ENCODE assay signal across 21 cellular contexts in the genomic region with DNA sequence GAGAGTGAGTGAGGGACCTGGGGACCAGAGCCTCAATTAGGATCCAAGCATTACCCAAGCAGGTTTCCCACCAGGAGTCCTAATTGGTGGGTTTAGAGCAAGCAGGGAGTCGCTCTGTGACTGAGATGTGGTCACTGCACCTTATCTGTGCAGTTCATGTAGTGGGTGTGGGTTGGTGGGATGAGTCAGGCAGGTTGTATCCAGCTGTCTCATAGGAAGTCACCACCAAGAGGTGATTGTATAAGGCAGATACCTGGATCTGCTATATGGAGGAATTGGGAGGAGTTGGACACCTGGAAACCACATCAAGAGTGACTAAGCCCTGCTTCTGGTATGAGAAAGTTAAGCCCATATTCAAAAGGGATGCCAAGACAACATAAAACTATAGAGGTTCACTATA.
DNase-seq lines count a peak whose midpoint lies in the region; ATAC-seq, FAIRE-seq and TF ChIP-seq lines count a peak whose summit lies in the region.
"Had no signal": no experiment of that assay in that cellular context is flagged by ENCODE, and none has a peak within 500 bp of the region (broad histone marks: within the 10 kb centered on the region; RNA-seq: fewer than 3 reads in every experiment).

No MANE protein-coding gene starts in this region.

- no peaks in the 10 kb centered on the region for H4K20me1 ChIP-seq in smooth muscle cell (ENCODE audit: low read depth)
- H4K20me1 ChIP-seq: BLaER1 treated with 17β-estradiol and CSF1 and Interleukin-3, amounts not matched to agents 10 nM and 100 nM had no signal

- peak overlapping the region; percentile 65 for H3K4me2 ChIP-seq in smooth muscle cell
- H3K4me2 ChIP-seq: BLaER1 treated with 17β-estradiol and CSF1 and Interleukin-3, amounts not matched to agents 10 nM and 100 nM; PC-9 had no signal

- TF ChIP-seq EP300 in esophagus muscularis mucosa (IDR thresholded peaks at IDR 0.05): no peak

- ATAC-seq in RWPE2 (ENCODE audit: low read depth) (peak; percentile 99), esophagus mucosa (peak; percentile 47), HG02759 (IDR thresholded peaks at IDR 0.05; ENCODE audit: unreplicated experiment) (no peak), pancreas (no peak), HG03135 (IDR thresholded peaks at IDR 0.05; ENCODE audit: unreplicated experiment) (no peak)
- ATAC-seq: GM12878 had no signal

- DNase-seq in DMS53 treated with DMSO at 0.1 percent for 48 hours (lab: John Stamatoyannopoulos, UW; ENCODE audit: unreplicated experiment) (peak; percentile 11), RWPE2 (ENCODE audit: low spot score) (no peak), smooth muscle cell (lab: John Stamatoyannopoulos, UW; ENCODE audit: unreplicated experiment) (no peak), esophagus muscularis mucosa (ENCODE audit: extremely low spot score) (no peak), pancreas (no peak)
- DNase-seq: CD8-positive, alpha-beta memory T cell; DND-41; GDM1; HFFc6; Kasumi-1; NCI-H187; NCI-H774; PC-9 had no signal

- H3K36me3 ChIP-seq in RWPE2 (ENCODE audit: low read depth) (no peaks in the 10 kb centered on the region), smooth muscle cell (ENCODE audit: low read depth) (peaks cover 2% of the 10 kb centered on the region), esophagus muscularis mucosa (no peaks in the 10 kb centered on the region), pancreas (no peaks in the 10 kb centered on the region)
- H3K36me3 ChIP-seq: BLaER1 treated with 17β-estradiol and CSF1 and Interleukin-3, amounts not matched to agents 10 nM and 100 nM had no signal

- H3K27me3 ChIP-seq in RWPE2 (ENCODE audit: insufficient read depth, poor library complexity, severe bottlenecking) (no peaks in the 10 kb centered on the region), smooth muscle cell (ENCODE audit: low read depth) (no peaks in the 10 kb centered on the region), esophagus muscularis mucosa (no peaks in the 10 kb centered on the region), pancreas (no peaks in the 10 kb centered on the region)
- H3K27me3 ChIP-seq: BLaER1 treated with 17β-estradiol and CSF1 and Interleukin-3, amounts not matched to agents 10 nM and 100 nM had no signal

- TF ChIP-seq CTCF in RWPE2 (IDR thresholded peaks at IDR 0.05; ENCODE audit: poor library complexity, severe bottlenecking) (no peak), smooth muscle cell (IDR thresholded peaks at IDR 0.05; ENCODE audit: borderline replicate concordance, insufficient read depth, poor library complexity, severe bottlenecking) (no peak), esophagus muscularis mucosa (IDR thresholded peaks at IDR 0.05) (no peak), pancreas (IDR thresholded peaks at IDR 0.05) (no peak)

- H3K4me3 ChIP-seq in RWPE2 (ENCODE audit: severe bottlenecking) (no peak overlapping the region), smooth muscle cell (no peak overlapping the region), esophagus muscularis mucosa (no peak overlapping the region), pancreas (no peak overlapping the region)
- H3K4me3 ChIP-seq: BLaER1 treated with 17β-estradiol and CSF1 and Interleukin-3, amounts not matched to agents 10 nM and 100 nM; GM12878; PC-9 had no signal

- WGBS in smooth muscle cell (ENCODE audit: low lambda C conversion rate): 17% methylated on average over 1 of the region's 1 CpG
- 100% methylated on average over 1 of the region's 1 CpG for WGBS in esophagus muscularis mucosa
- WGBS in pancreas, 2 donors: 97 to 100% methylated on average over 1 of the region's 1 CpG

- no peaks in the 10 kb centered on the region for H3K9me3 ChIP-seq in RWPE2 (ENCODE audit: severe bottlenecking)
- no peaks in the 10 kb centered on the region for H3K9me3 ChIP-seq in smooth muscle cell (replicated peaks; ENCODE audit: low read depth)
- H3K9me3 ChIP-seq in esophagus muscularis mucosa: no peaks in the 10 kb centered on the region
- H3K9me3 ChIP-seq in pancreas: no peaks in the 10 kb centered on the region
- H3K9me3 ChIP-seq: BLaER1 treated with 17β-estradiol and CSF1 and Interleukin-3, amounts not matched to agents 10 nM and 100 nM had no signal

- H3K27ac ChIP-seq in RWPE2 (ENCODE audit: poor library complexity, severe bottlenecking) (no peak overlapping the region), smooth muscle cell (ENCODE audit: low read depth) (peak overlapping the region; percentile 38), esophagus muscularis mucosa (replicated peaks in 1 of 4) (no peak overlapping the region), pancreas (no peak overlapping the region)
- H3K27ac ChIP-seq: BLaER1 treated with 17β-estradiol and CSF1 and Interleukin-3, amounts not matched to agents 10 nM and 100 nM; PC-9 had no signal

- intact Hi-C loops in esophagus muscularis mucosa (cut with DNase I): no loop called here
- intact Hi-C loops in pancreas (cut with DNase I): no loop called here

- no peak for FAIRE-seq in pancreas (lab: Jason Lieb, UNC)
- FAIRE-seq: D721Med, GM12878, GM18507, H54 had no signal

- no peaks in the 10 kb centered on the region for H3K4me1 ChIP-seq in RWPE2 (ENCODE audit: insufficient read depth, poor library complexity, severe bottlenecking)
- no peaks in the 10 kb centered on the region for H3K4me1 ChIP-seq in smooth muscle cell (ENCODE audit: low read depth)
- no peaks in the 10 kb centered on the region for H3K4me1 ChIP-seq in esophagus muscularis mucosa
- peaks cover 0 to 7% (median 0%) of the 10 kb centered on the region in 3 donors for H3K4me1 ChIP-seq in pancreas
- H3K4me1 ChIP-seq: BLaER1 treated with 17β-estradiol and CSF1 and Interleukin-3, amounts not matched to agents 10 nM and 100 nM had no signal

- H3F3A ChIP-seq in smooth muscle cell (ENCODE audit: low read depth): no peaks in the 10 kb centered on the region

- H2AFZ ChIP-seq in smooth muscle cell (ENCODE audit: low read depth): no peak overlapping the region
- H2AFZ ChIP-seq: PC-9 had no signal

- no peak overlapping the region for H3K9ac ChIP-seq in smooth muscle cell (ENCODE audit: low read depth)
- H3K9ac ChIP-seq: BLaER1 treated with 17β-estradiol and CSF1 and Interleukin-3, amounts not matched to agents 10 nM and 100 nM had no signal

- no peak for TF ChIP-seq POLR2A in esophagus muscularis mucosa (IDR thresholded peaks at IDR 0.05; ENCODE audit: low read depth)

- peaks cover 7% of the 10 kb centered on the region for H3K79me2 ChIP-seq in smooth muscle cell (ENCODE audit: low read depth)

Comparison
In these comparisons a context has a peak if more than half of its experiments do, and no peak if none do; other contexts are left out.
1. ATAC-seq: peak in RWPE2 (single experiment) and esophagus mucosa (single experiment); none in HG02759 (single experiment), pancreas (0 of 4) and HG03135 (single experiment).